ENCODE assay signal across 1 cellular context in the genomic region with DNA sequence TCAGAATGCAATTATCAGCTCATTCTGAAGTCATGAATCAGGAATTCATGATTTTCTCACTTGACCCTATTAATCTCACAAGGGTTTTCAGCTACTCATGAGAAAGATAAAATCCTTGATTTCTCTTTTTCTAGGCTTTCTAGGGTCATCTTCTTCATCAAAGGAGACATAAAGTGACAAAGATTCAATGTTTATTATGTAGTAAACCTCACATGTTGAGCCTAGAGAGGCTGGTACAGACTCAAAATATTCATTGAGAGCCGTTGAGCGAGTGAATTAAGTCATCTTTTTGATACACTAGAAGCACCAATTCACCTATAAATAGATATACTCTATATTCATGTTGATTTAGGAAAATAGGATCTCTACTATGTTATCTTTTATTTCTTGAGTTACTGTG.
TF ChIP-seq lines count a peak whose summit lies in the region.

No MANE protein-coding gene starts in this region.

TF ChIP-seq in GM12878, 131 proteins besides CTCF, POLR2A, EP300 and RAD21:
- TF ChIP-seq, protein P1, sequence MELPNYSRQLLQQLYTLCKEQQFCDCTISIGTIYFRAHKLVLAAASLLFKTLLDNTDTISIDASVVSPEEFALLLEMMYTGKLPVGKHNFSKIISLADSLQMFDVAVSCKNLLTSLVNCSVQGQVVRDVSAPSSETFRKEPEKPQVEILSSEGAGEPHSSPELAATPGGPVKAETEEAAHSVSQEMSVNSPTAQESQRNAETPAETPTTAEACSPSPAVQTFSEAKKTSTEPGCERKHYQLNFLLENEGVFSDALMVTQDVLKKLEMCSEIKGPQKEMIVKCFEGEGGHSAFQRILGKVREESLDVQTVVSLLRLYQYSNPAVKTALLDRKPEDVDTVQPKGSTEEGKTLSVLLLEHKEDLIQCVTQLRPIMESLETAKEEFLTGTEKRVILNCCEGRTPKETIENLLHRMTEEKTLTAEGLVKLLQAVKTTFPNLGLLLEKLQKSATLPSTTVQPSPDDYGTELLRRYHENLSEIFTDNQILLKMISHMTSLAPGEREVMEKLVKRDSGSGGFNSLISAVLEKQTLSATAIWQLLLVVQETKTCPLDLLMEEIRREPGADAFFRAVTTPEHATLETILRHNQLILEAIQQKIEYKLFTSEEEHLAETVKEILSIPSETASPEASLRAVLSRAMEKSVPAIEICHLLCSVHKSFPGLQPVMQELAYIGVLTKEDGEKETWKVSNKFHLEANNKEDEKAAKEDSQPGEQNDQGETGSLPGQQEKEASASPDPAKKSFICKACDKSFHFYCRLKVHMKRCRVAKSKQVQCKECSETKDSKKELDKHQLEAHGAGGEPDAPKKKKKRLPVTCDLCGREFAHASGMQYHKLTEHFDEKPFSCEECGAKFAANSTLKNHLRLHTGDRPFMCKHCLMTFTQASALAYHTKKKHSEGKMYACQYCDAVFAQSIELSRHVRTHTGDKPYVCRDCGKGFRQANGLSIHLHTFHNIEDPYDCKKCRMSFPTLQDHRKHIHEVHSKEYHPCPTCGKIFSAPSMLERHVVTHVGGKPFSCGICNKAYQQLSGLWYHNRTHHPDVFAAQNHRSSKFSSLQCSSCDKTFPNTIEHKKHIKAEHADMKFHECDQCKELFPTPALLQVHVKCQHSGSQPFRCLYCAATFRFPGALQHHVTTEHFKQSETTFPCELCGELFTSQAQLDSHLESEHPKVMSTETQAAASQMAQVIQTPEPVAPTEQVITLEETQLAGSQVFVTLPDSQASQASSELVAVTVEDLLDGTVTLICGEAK (IDR thresholded peaks at IDR 0.05; ENCODE audit: borderline replicate concordance), result no peak
- TF ChIP-seq CBFB (IDR thresholded peaks at IDR 0.05; ENCODE audit: low read depth), result no peak
- no peak for TF ChIP-seq POLR2AphosphoS2 (IDR thresholded peaks at IDR 0.05; ENCODE audit: low read depth, low read length)
- TF ChIP-seq JUNB (IDR thresholded peaks at IDR 0.05), result no peak
- TF ChIP-seq TAF1 (IDR thresholded peaks at IDR 0.05; ENCODE audit: borderline replicate concordance, low read depth, low read length), result no peak
- TF ChIP-seq FOXM1 (IDR thresholded peaks at IDR 0.05; ENCODE audit: low read depth, low read length), result no peak
- TF ChIP-seq STAT1 (conservative IDR thresholded peaks at IDR 0.05), result no peak
- TF ChIP-seq SKIL (IDR thresholded peaks at IDR 0.05; ENCODE audit: low read depth, poor library complexity, severe bottlenecking), result no peak
